In genomic region chr10:124655191-124656112, GRCh38 we compare ENCODE assay signal across 11 cellular contexts.
DNase-seq lines count a peak whose midpoint lies in the region; ATAC-seq and TF ChIP-seq lines count a peak whose summit lies in the region.
"Had no signal": no experiment of that assay in that cellular context is flagged by ENCODE, and none has a peak within 500 bp of the region (broad histone marks: within the 10 kb centered on the region; RNA-seq: fewer than 3 reads in every experiment).

No MANE protein-coding gene starts in this region.

- H3K36me3 Mint-ChIP-seq in CD8-positive, alpha-beta memory T cell: peaks cover 0 to 21% (median 5%) of the 10 kb centered on the region in 3 donors
- peaks cover 3% of the 10 kb centered on the region; the same call in 1 of the 2 replicates for H3K36me3 Mint-ChIP-seq in WTC11
- H3K36me3 Mint-ChIP-seq in mesothelial cell of epicardium: peaks cover 2% of the 10 kb centered on the region

- POLR2A ChIA-PET in CD8-positive, alpha-beta memory T cell (lab: Charles Lee): interaction anchor here (1.2 kb wide), 1 partner anchor 64 kb away, joined by 4 read pairs; no protein-coding TSS in a partner anchor
- POLR2A ChIA-PET in WTC11 (lab: Charles Lee): no interaction called here

- peaks cover 0 to 2% of the 10 kb centered on the region in 2 donors for H3K27me3 Mint-ChIP-seq in CD8-positive, alpha-beta memory T cell
- H3K27me3 Mint-ChIP-seq in WTC11 (ENCODE audit: low read depth): no peaks in the 10 kb centered on the region
- no peaks in the 10 kb centered on the region for H3K27me3 Mint-ChIP-seq in mesothelial cell of epicardium (ENCODE audit: low read depth)

- H3K27ac Mint-ChIP-seq in CD8-positive, alpha-beta memory T cell: peak overlapping the region; percentile 69 to 99 (median 98)
- H3K27ac Mint-ChIP-seq in WTC11 (peak overlapping the region; percentile 53; the same call in 1 of the 2 replicates), mesothelial cell of epicardium (no peak overlapping the region)

- TF ChIP-seq EP300 in gastroesophageal sphincter (IDR thresholded peaks at IDR 0.05): no peak

- H3K4me1 Mint-ChIP-seq in CD8-positive, alpha-beta memory T cell: peaks cover 92 to 97% (median 95%) of the 10 kb centered on the region in 3 donors
- H3K4me1 Mint-ChIP-seq in WTC11 (peaks cover 32% of the 10 kb centered on the region), mesothelial cell of epicardium (peaks cover 11% of the 10 kb centered on the region)

- H3K4me3 ChIP-seq in CD8-positive, alpha-beta memory T cell (ENCODE audit: low read length): no peak overlapping the region
- H3K4me3 ChIP-seq in gastroesophageal sphincter (no peak overlapping the region), psoas muscle (no peak overlapping the region)
- H3K4me3 ChIP-seq: ovary had no signal

- TF ChIP-seq CTCF in WTC11 (IDR thresholded peaks at IDR 0.05): no peak
- TF ChIP-seq CTCF in gastroesophageal sphincter (IDR thresholded peaks at IDR 0.05): no peak
- no peak for TF ChIP-seq CTCF in psoas muscle (IDR thresholded peaks at IDR 0.05)
- no peak for TF ChIP-seq CTCF in mesothelial cell of epicardium (IDR thresholded peaks at IDR 0.05; ENCODE audit: unreplicated experiment)

- H3K4me3 Mint-ChIP-seq in CD8-positive, alpha-beta memory T cell: peak overlapping the region in 6 of 7 donors; percentile 4 to 81 (median 64)
- H3K4me3 Mint-ChIP-seq in WTC11: no peak overlapping the region
- no peak overlapping the region for H3K4me3 Mint-ChIP-seq in mesothelial cell of epicardium

- 86 to 100% methylated on average over 1 to 4 of the region's 13 CpGs for WGBS in gastroesophageal sphincter (ENCODE audit: low coverage in 1 of 2), 2 donors
- WGBS in psoas muscle, 3 donors: 83 to 87% (median 86%) methylated on average over 13 of the region's 13 CpGs

- H3K4me1 ChIP-seq in CD8-positive, alpha-beta memory T cell (ENCODE audit: insufficient read depth, low read length): peaks cover 96% of the 10 kb centered on the region
- H3K4me1 ChIP-seq in gastroesophageal sphincter: peaks cover 0 to 68% (median 4%) of the 10 kb centered on the region in 3 donors
- peaks cover 61% of the 10 kb centered on the region for H3K4me1 ChIP-seq in psoas muscle

- no peak for TF ChIP-seq POLR2A in gastroesophageal sphincter (IDR thresholded peaks at IDR 0.05)

- ATAC-seq in WTC11: no peak
- ATAC-seq in gastroesophageal sphincter: no peak
- no peak for ATAC-seq in psoas muscle

- no peaks in the 10 kb centered on the region for H3K36me3 ChIP-seq in CD8-positive, alpha-beta memory T cell (ENCODE audit: insufficient read depth, low read length)
- H3K36me3 ChIP-seq in gastroesophageal sphincter (peaks cover 0 to 14% of the 10 kb centered on the region in 2 donors), psoas muscle (ENCODE audit: insufficient read depth in 1 of 2, low read depth in 1 of 2) (no peaks in the 10 kb centered on the region)
- H3K36me3 ChIP-seq: ovary had no signal

- no peaks in the 10 kb centered on the region for H3K27me3 ChIP-seq in CD8-positive, alpha-beta memory T cell (ENCODE audit: insufficient read depth, low read length, poor library complexity, severe bottlenecking)
- H3K27me3 ChIP-seq in gastroesophageal sphincter (no peaks in the 10 kb centered on the region), psoas muscle (ENCODE audit: insufficient read depth in 3 of 3, low read length in 2 of 3) (no peaks in the 10 kb centered on the region)
- H3K27me3 ChIP-seq: ovary had no signal

- no peaks in the 10 kb centered on the region for H3K9me3 Mint-ChIP-seq in CD8-positive, alpha-beta memory T cell
- H3K9me3 Mint-ChIP-seq in WTC11: no peaks in the 10 kb centered on the region
- H3K9me3 Mint-ChIP-seq in mesothelial cell of epicardium: no peaks in the 10 kb centered on the region

- DNase-seq in CD8-positive, alpha-beta memory T cell: no peak
- no peak for DNase-seq in WTC11 (ENCODE audit: low spot score)
- DNase-seq in psoas muscle: no peak
- DNase-seq in effector CD4-positive, alpha-beta T cell: no peak
- DNase-seq in activated CD8-positive, alpha-beta memory T cell treated with anti-CD3 and anti-CD28 coated beads, Interleukin-2, amount 50 U/mL, for 48 hours: no peak
- DNase-seq in mesothelial cell of epicardium (ENCODE audit: low spot score in 2 of 2, unreplicated experiment in 2 of 2): no peak
- no peak for DNase-seq in AG20443 (ENCODE audit: low spot score)
- DNase-seq: amniotic stem cell, ovary, T-helper 9 cell had no signal

- H3K27ac ChIP-seq in CD8-positive, alpha-beta memory T cell (ENCODE audit: low read depth, low read length): no peak overlapping the region
- H3K27ac ChIP-seq in gastroesophageal sphincter (peak overlapping the region in 3 of 4 donors; percentile 41 to 55 (median 53)), psoas muscle (peak overlapping the region; percentile 58)
- H3K27ac ChIP-seq: ovary had no signal

- no peaks in the 10 kb centered on the region for H3K9me3 ChIP-seq in CD8-positive, alpha-beta memory T cell (ENCODE audit: low read length)
- H3K9me3 ChIP-seq in gastroesophageal sphincter: no peaks in the 10 kb centered on the region
- H3K9me3 ChIP-seq in psoas muscle: no peaks in the 10 kb centered on the region
- H3K9me3 ChIP-seq: ovary had no signal

- intact Hi-C loops in psoas muscle (cut with DNase I): no loop called here

- CTCF ChIA-PET in CD8-positive, alpha-beta memory T cell (lab: Charles Lee): interaction anchor here (0.6 to 2.9 kb wide), 8 partner anchors 8 to 86 kb away, joined by 3 to 10 read pairs (median 4); no protein-coding TSS in a partner anchor
- CTCF ChIA-PET in WTC11 (lab: Charles Lee): interaction anchor here (1.1 to 1.5 kb wide), 4 partner anchors 10 to 86 kb away, joined by 3 to 6 read pairs (median 4); no protein-coding TSS in a partner anchor

TF ChIP-seq in WTC11, 78 proteins besides CTCF, POLR2A, EP300 and RAD21:
- TF ChIP-seq ZNF423 (CRISPR knock-in tag; IDR thresholded peaks at IDR 0.05) (0 out of 2 replicates have a peak, but pooled peaks have one; percentile 16), FOXK1 (CRISPR knock-in tag; IDR thresholded peaks at IDR 0.05) (no peak)
TF ChIP-seq in WTC11: peak in this region for 1.

Comparison
In these comparisons a context has a peak if more than half of its experiments do, and no peak if none do; other contexts are left out.
1. H3K4me3 Mint-ChIP-seq: peak in CD8-positive, alpha-beta memory T cell (6 of 7); none in WTC11 (single experiment) and mesothelial cell of epicardium (single experiment).